ENCODE assay signal across 1 cellular context in the genomic region with DNA sequence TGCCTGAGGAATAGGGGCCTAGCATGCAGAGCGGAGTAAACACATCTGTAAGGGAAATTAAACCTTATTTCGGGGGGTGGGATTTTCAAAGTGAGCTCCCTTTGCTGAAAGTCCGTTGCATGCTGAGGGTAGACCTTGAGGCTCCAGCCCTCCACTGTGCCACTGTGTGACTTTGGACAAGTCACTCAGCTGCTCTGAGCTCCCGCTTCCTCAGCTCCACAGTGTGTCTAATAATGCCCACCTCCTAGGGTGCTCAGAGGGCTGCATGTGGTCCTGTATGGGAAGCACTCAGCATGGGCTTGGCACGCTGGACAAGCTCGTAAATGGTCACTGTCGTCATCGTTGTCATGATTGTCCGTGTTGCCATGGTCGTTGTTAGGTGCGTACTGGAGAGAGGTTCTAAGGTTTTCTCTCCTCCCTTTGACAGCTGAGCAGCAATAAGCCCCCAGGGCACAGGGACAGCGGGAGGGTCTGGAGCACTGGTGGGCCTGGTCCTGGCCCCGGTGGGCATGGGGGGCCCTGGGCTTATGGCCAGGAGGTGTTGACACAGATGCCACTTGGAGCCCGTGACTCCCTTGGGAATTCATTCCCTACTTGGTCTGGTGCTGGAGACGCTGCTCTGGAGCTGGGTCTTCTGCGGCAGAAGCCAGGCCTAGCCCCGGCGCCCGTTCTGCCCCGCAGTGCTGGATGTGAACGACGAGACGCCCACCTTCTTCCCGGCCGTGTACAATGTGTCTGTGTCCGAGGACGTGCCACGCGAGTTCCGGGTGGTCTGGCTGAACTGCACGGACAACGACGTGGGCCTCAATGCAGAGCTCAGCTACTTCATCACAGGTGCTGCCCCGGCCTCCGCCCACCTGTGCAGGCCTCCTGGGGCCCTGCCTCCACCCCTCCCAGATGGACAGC.
TF ChIP-seq lines count a peak whose summit lies in the region.

No MANE protein-coding gene starts in this region.

TF ChIP-seq in HEK293, 187 proteins besides CTCF, POLR2A, EP300 and RAD21 (continued from another document):
- TF ChIP-seq ZNF629 (tag by site-specific recombination; IDR thresholded peaks at IDR 0.05) (peak; percentile 8; the same call in 1 of the 2 replicates), GLIS1 (tag by site-specific recombination; IDR thresholded peaks at IDR 0.05) (no peak), ZNF768 (tag by site-specific recombination; IDR thresholded peaks at IDR 0.05) (0 out of 2 replicates have a peak, but pooled peaks have one; percentile 29), ZNF664 (tag by site-specific recombination; IDR thresholded peaks at IDR 0.05) (no peak), FEZF1 (tag by site-specific recombination; IDR thresholded peaks at IDR 0.05) (no peak), ZNF610 (tag by site-specific recombination; IDR thresholded peaks at IDR 0.05; ENCODE audit: borderline replicate concordance) (no peak), SP3 (tag by site-specific recombination; IDR thresholded peaks at IDR 0.05) (no peak), ZNF621 (tag by site-specific recombination; IDR thresholded peaks at IDR 0.05) (no peak), ZNF248 (tag by site-specific recombination; IDR thresholded peaks at IDR 0.05) (no peak), KLF16 (tag by site-specific recombination; IDR thresholded peaks at IDR 0.05) (no peak), ZNF2 (tag by site-specific recombination; IDR thresholded peaks at IDR 0.05) (no peak), ZNF571 (tag by site-specific recombination; IDR thresholded peaks at IDR 0.05) (no peak), ZNF426 (tag by site-specific recombination; IDR thresholded peaks at IDR 0.05) (no peak), EGR2 (tag by site-specific recombination; IDR thresholded peaks at IDR 0.05; ENCODE audit: low read depth) (0 out of 2 replicates have a peak, but pooled peaks have one; percentile 10), ZNF350 (tag by site-specific recombination; IDR thresholded peaks at IDR 0.05) (no peak)
- TF ChIP-seq, protein P1, sequence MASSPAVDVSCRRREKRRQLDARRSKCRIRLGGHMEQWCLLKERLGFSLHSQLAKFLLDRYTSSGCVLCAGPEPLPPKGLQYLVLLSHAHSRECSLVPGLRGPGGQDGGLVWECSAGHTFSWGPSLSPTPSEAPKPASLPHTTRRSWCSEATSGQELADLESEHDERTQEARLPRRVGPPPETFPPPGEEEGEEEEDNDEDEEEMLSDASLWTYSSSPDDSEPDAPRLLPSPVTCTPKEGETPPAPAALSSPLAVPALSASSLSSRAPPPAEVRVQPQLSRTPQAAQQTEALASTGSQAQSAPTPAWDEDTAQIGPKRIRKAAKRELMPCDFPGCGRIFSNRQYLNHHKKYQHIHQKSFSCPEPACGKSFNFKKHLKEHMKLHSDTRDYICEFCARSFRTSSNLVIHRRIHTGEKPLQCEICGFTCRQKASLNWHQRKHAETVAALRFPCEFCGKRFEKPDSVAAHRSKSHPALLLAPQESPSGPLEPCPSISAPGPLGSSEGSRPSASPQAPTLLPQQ (tag by site-specific recombination; IDR thresholded peaks at IDR 0.05), result no peak
- TF ChIP-seq, protein P2, sequence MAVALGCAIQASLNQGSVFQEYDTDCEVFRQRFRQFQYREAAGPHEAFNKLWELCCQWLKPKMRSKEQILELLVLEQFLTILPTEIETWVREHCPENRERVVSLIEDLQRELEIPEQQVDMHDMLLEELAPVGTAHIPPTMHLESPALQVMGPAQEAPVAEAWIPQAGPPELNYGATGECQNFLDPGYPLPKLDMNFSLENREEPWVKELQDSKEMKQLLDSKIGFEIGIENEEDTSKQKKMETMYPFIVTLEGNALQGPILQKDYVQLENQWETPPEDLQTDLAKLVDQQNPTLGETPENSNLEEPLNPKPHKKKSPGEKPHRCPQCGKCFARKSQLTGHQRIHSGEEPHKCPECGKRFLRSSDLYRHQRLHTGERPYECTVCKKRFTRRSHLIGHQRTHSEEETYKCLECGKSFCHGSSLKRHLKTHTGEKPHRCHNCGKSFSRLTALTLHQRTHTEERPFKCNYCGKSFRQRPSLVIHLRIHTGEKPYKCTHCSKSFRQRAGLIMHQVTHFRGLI (tag by site-specific recombination; IDR thresholded peaks at IDR 0.05), result no peak
- TF ChIP-seq, protein P3, sequence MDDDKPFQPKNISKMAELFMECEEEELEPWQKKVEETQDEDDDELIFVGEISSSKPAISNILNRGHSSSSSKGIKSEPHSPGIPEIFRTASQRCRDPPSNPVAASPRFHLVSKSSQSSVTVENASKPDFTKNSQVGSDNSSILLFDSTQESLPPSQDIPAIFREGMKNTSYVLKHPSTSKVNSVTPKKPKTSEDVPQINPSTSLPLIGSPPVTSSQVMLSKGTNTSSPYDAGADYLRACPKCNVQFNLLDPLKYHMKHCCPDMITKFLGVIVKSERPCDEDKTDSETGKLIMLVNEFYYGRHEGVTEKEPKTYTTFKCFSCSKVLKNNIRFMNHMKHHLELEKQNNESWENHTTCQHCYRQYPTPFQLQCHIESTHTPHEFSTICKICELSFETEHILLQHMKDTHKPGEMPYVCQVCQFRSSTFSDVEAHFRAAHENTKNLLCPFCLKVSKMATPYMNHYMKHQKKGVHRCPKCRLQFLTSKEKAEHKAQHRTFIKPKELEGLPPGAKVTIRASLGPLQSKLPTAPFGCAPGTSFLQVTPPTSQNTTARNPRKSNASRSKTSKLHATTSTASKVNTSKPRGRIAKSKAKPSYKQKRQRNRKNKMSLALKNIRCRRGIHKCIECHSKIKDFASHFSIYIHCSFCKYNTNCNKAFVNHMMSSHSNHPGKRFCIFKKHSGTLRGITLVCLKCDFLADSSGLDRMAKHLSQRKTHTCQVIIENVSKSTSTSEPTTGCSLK (tag by site-specific recombination; IDR thresholded peaks at IDR 0.05), result no peak
- TF ChIP-seq, protein P4, sequence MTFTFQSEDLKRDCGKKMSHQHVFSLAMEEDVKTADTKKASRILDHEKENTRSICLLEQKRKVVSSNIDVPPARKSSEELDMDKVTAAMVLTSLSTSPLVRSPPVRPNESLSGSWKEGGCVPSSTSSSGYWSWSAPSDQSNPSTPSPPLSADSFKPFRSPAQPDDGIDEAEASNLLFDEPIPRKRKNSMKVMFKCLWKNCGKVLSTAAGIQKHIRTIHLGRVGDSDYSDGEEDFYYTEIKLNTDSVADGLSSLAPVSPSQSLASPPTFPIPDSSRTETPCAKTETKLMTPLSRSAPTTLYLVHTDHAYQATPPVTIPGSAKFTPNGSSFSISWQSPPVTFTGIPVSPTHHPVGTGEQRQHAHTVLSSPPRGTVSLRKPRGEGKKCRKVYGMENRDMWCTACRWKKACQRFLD (tag by site-specific recombination; IDR thresholded peaks at IDR 0.05), result no peak
- TF ChIP-seq, protein P5, sequence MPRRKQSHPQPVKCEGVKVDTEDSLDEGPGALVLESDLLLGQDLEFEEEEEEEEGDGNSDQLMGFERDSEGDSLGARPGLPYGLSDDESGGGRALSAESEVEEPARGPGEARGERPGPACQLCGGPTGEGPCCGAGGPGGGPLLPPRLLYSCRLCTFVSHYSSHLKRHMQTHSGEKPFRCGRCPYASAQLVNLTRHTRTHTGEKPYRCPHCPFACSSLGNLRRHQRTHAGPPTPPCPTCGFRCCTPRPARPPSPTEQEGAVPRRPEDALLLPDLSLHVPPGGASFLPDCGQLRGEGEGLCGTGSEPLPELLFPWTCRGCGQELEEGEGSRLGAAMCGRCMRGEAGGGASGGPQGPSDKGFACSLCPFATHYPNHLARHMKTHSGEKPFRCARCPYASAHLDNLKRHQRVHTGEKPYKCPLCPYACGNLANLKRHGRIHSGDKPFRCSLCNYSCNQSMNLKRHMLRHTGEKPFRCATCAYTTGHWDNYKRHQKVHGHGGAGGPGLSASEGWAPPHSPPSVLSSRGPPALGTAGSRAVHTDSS (tag by site-specific recombination; IDR thresholded peaks at IDR 0.05), result no peak
- TF ChIP-seq, protein P6, sequence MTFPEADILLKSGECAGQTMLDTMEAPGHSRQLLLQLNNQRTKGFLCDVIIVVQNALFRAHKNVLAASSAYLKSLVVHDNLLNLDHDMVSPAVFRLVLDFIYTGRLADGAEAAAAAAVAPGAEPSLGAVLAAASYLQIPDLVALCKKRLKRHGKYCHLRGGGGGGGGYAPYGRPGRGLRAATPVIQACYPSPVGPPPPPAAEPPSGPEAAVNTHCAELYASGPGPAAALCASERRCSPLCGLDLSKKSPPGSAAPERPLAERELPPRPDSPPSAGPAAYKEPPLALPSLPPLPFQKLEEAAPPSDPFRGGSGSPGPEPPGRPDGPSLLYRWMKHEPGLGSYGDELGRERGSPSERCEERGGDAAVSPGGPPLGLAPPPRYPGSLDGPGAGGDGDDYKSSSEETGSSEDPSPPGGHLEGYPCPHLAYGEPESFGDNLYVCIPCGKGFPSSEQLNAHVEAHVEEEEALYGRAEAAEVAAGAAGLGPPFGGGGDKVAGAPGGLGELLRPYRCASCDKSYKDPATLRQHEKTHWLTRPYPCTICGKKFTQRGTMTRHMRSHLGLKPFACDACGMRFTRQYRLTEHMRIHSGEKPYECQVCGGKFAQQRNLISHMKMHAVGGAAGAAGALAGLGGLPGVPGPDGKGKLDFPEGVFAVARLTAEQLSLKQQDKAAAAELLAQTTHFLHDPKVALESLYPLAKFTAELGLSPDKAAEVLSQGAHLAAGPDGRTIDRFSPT (tag by site-specific recombination; IDR thresholded peaks at IDR 0.05), result no peak
- TF ChIP-seq, protein P7, sequence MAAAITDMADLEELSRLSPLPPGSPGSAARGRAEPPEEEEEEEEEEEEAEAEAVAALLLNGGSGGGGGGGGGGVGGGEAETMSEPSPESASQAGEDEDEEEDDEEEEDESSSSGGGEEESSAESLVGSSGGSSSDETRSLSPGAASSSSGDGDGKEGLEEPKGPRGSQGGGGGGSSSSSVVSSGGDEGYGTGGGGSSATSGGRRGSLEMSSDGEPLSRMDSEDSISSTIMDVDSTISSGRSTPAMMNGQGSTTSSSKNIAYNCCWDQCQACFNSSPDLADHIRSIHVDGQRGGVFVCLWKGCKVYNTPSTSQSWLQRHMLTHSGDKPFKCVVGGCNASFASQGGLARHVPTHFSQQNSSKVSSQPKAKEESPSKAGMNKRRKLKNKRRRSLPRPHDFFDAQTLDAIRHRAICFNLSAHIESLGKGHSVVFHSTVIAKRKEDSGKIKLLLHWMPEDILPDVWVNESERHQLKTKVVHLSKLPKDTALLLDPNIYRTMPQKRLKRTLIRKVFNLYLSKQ (tag by site-specific recombination; IDR thresholded peaks at IDR 0.05; ENCODE audit: borderline replicate concordance), result no peak
- TF ChIP-seq, protein P8, sequence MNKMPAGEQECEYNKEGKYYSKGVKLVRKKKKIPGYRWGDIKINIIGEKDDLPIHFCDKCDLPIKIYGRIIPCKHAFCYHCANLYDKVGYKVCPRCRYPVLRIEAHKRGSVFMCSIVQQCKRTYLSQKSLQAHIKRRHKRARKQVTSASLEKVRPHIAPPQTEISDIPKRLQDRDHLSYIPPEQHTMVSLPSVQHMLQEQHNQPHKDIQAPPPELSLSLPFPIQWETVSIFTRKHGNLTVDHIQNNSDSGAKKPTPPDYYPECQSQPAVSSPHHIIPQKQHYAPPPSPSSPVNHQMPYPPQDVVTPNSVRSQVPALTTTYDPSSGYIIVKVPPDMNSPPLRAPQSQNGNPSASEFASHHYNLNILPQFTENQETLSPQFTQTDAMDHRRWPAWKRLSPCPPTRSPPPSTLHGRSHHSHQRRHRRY (tag by site-specific recombination; IDR thresholded peaks at IDR 0.05), result no peak
- TF ChIP-seq, protein P9, sequence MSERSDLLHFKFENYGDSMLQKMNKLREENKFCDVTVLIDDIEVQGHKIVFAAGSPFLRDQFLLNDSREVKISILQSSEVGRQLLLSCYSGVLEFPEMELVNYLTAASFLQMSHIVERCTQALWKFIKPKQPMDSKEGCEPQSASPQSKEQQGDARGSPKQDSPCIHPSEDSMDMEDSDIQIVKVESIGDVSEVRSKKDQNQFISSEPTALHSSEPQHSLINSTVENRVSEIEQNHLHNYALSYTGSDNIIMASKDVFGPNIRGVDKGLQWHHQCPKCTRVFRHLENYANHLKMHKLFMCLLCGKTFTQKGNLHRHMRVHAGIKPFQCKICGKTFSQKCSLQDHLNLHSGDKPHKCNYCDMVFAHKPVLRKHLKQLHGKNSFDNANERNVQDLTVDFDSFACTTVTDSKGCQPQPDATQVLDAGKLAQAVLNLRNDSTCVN (tag by site-specific recombination; optimal IDR thresholded peaks at IDR 0.05), result no peak
